ENCODE assay signal across 32 cellular contexts in genomic region chr1:174315239-174315638, GRCh38.
"Had no signal": no experiment of that assay in that cellular context is flagged by ENCODE, and none has a peak within 500 bp of the region (broad histone marks: within the 10 kb centered on the region; RNA-seq: fewer than 3 reads in every experiment).

No MANE protein-coding gene starts in this region.

- H3K4me3 ChIP-seq: MG63, SJCRH30, SK-N-MC had no signal

- ATAC-seq: activated CD4-positive, alpha-beta T cell treated with anti-CD3 and anti-CD28 coated beads for 36 hours; activated CD4-positive, CD25-positive, alpha-beta regulatory T cell treated with anti-CD3 and anti-CD28 coated beads, Interleukin-2, amount 50 U/mL, for 24 hours; activated naive CD4-positive, alpha-beta T cell treated with anti-CD3 and anti-CD28 coated beads, Interleukin-2, amount 50 U/mL, for 72 hours; activated T-cell treated with anti-CD3 and anti-CD28 coated beads, Interleukin-2, amount 50 U/mL, for 4 hours; Panc1; WTC11 had no signal

- H3K4me1 Mint-ChIP-seq: activated CD4-positive, alpha-beta T cell treated with anti-CD3 and anti-CD28 coated beads for 36 hours; brain; WTC11 had no signal

- H3K27me3 Mint-ChIP-seq: activated CD4-positive, alpha-beta memory T cell treated with anti-CD3 and anti-CD28 coated beads for 36 hours; activated CD4-positive, alpha-beta T cell treated with anti-CD3 and anti-CD28 coated beads for 36 hours had no signal

- H3K36me3 ChIP-seq: MG63, SJCRH30 had no signal

- H3K4me1 ChIP-seq: SJCRH30 had no signal

- H3K27ac Mint-ChIP-seq: activated CD4-positive, alpha-beta memory T cell treated with anti-CD3 and anti-CD28 coated beads for 36 hours; activated CD4-positive, alpha-beta T cell treated with anti-CD3 and anti-CD28 coated beads for 36 hours; activated naive CD4-positive, alpha-beta T cell treated with anti-CD3 and anti-CD28 coated beads for 36 hours; activated naive CD4-positive, alpha-beta T cell treated with anti-CD3 and anti-CD28 coated beads, Interleukin-2, amount 50 U/mL, for 72 hours; activated T-helper 1 cell treated with anti-CD3 and anti-CD28 coated beads, Interleukin-12 subunit alpha, Interleukin-12 subunit beta, Interleukin-2, Interleukin-4 antibody, amounts not matched to agents 30 ng/mL and 10 ng/mL and 1 ng/mL, durations not matched to agents 14 hours and 24 hours and 36 hours; brain; WTC11 had no signal

- H3K27ac ChIP-seq: SJCRH30, SK-N-MC had no signal

- H3K27me3 ChIP-seq: MG63, SJCRH30 had no signal

- FAIRE-seq: bronchial epithelial cell had no signal

- DNase-seq: activated CD4-positive, alpha-beta memory T cell treated with anti-CD3 and anti-CD28 coated beads for 36 hours; activated CD4-positive, alpha-beta T cell treated with anti-CD3 and anti-CD28 coated beads for 36 hours; activated CD4-positive, alpha-beta T cell treated with anti-CD3 and anti-CD28 coated beads, Interleukin-2, amount 50 U/mL, for 1 hour; activated CD8-positive, alpha-beta memory T cell treated with anti-CD3 and anti-CD28 coated beads, Interleukin-2, amount 50 U/mL, for 4 hours; activated gamma-delta T cell treated with Interleukin-2 at 50 U/mL for 16 hours; activated naive CD4-positive, alpha-beta T cell treated with anti-CD3 and anti-CD28 coated beads for 36 hours; activated T-cell treated with anti-CD3 and anti-CD28 coated beads for 4 hours; activated T-cell treated with anti-CD3 and anti-CD28 coated beads, Interleukin-2, amount 50 U/mL, for 4 hours; anterior cingulate cortex; caudate nucleus; cerebellar nuclear complex; Kasumi-1; MG63; NCI-H1048; NCI-H1105 treated with DMSO at 0.1 percent for 48 hours; NCI-H1436; NCI-H1694; NCI-H1930; NCI-H2081 treated with DMSO at 0.1 percent for 48 hours; NCI-H345; NCI-H524 treated with DMSO at 0.1 percent for 48 hours; SHP77; SJCRH30; T1000 had no signal

- H3K4me3 Mint-ChIP-seq: activated CD4-positive, alpha-beta memory T cell treated with anti-CD3 and anti-CD28 coated beads for 36 hours; activated CD4-positive, alpha-beta T cell treated with anti-CD3 and anti-CD28 coated beads for 36 hours; activated naive CD4-positive, alpha-beta T cell treated with anti-CD3 and anti-CD28 coated beads for 36 hours; activated T-cell treated with anti-CD3 and anti-CD28 coated beads, Interleukin-2, amount 50 U/mL, for 4 hours; activated T-helper 1 cell treated with anti-CD3 and anti-CD28 coated beads, Interleukin-12 subunit alpha, Interleukin-12 subunit beta, Interleukin-2, Interleukin-4 antibody, amounts not matched to agents 30 ng/mL and 10 ng/mL and 1 ng/mL, durations not matched to agents 14 hours and 24 hours and 36 hours; brain; WTC11 had no signal
